In genomic region chrX:49176421-49177326, GRCh38 we compare ENCODE assay signal across 1 cellular context.
A peak's percentile ranks its signal among the peaks of the same experiment; 100 is the strongest.
TF ChIP-seq lines count a peak whose summit lies in the region.

No MANE protein-coding gene starts in this region.

TF ChIP-seq in K562, 482 proteins besides CTCF, POLR2A, EP300 and RAD21:
- TF ChIP-seq RBM22 (IDR thresholded peaks at IDR 0.05; ENCODE audit: low read depth, low read length, poor library complexity, severe bottlenecking) (peak; percentile 77), FOXJ3 (CRISPR knock-in tag; IDR thresholded peaks at IDR 0.05) (no peak), SUPT5H (IDR thresholded peaks at IDR 0.05) (peak; percentile 50), POLR2G (IDR thresholded peaks at IDR 0.05; ENCODE audit: low read depth, low read length) (peak; percentile 74), CHD1 (IDR thresholded peaks at IDR 0.05; ENCODE audit: low read length) (no peak), RBFOX2 (IDR thresholded peaks at IDR 0.05; ENCODE audit: low read depth, low read length) (peak; percentile 67), ETS1 (conservative IDR thresholded peaks at IDR 0.05; ENCODE audit: control insufficient read depth, low read depth, low read length) (0 out of 2 replicates have a peak, but pooled peaks have one; percentile 29), EWSR1 (IDR thresholded peaks at IDR 0.05; ENCODE audit: borderline replicate concordance, low read depth, partially characterized antibody) (no peak), RAD51 (IDR thresholded peaks at IDR 0.05; ENCODE audit: borderline replicate concordance, low read depth) (no peak), ZFX (CRISPR knock-in tag; IDR thresholded peaks at IDR 0.05) (0 out of 2 replicates have a peak, but pooled peaks have one; percentile 18), GTF2E2 (tag; IDR thresholded peaks at IDR 0.05) (no peak), POLR2B (IDR thresholded peaks at IDR 0.05; ENCODE audit: low read depth, partially characterized antibody) (peak; percentile 49)
TF ChIP-seq in K562: peak in this region for 7.
